Comparison of ENCODE assay signal across 15 cellular contexts in genomic region chr1:16608838-16609560, GRCh38. TPM values are rescaled to one million over a fixed set of nuclear protein-coding genes. Genes with fewer than 3 reads are reported as not detected.
DNase-seq lines count a peak whose midpoint lies in the region; ATAC-seq, FAIRE-seq and TF ChIP-seq lines count a peak whose summit lies in the region.
"Had no signal": no experiment of that assay in that cellular context is flagged by ENCODE, and none has a peak within 500 bp of the region (broad histone marks: within the 10 kb centered on the region; RNA-seq: fewer than 3 reads in every experiment).

No MANE protein-coding gene starts in this region.

- POLR2A ChIA-PET in activated CD8-positive, alpha-beta T cell treated with anti-CD3 and anti-CD28 coated beads, Interleukin-2, amount 10 ng/mL, durations not matched to agents 7 days and 5 days (lab: Charles Lee) = interaction anchor here (1.1 kb wide), 1 partner anchor 30 kb away, joined by 3 read pairs; no protein-coding TSS in a partner anchor
- POLR2A ChIA-PET in activated CD8-positive, alpha-beta T cell treated with anti-CD3 and anti-CD28 coated beads for 36 hours (lab: Charles Lee) = interaction anchor here (0.6 to 1.2 kb wide), 2 partner anchors 96 to 265 kb away, joined by 3 to 4 read pairs; no protein-coding TSS in a partner anchor
- POLR2A ChIA-PET in WTC11 (lab: Charles Lee) = no interaction called here

- H3K4me1 Mint-ChIP-seq in activated CD8-positive, alpha-beta T cell treated with anti-CD3 and anti-CD28 coated beads, Interleukin-2, amount 10 ng/mL, durations not matched to agents 7 days and 5 days (ENCODE audit: low read depth) = no peaks in the 10 kb centered on the region
- H3K4me1 Mint-ChIP-seq in activated CD8-positive, alpha-beta T cell treated with anti-CD3 and anti-CD28 coated beads for 36 hours (ENCODE audit: low read depth) = no peaks in the 10 kb centered on the region
- H3K4me1 Mint-ChIP-seq in WTC11 = no peaks in the 10 kb centered on the region
- no peaks in the 10 kb centered on the region for H3K4me1 Mint-ChIP-seq in type B pancreatic cell (ENCODE audit: unreplicated experiment)

- H3K27me3 Mint-ChIP-seq in activated CD8-positive, alpha-beta T cell treated with anti-CD3 and anti-CD28 coated beads, Interleukin-2, amount 10 ng/mL, durations not matched to agents 7 days and 5 days (ENCODE audit: low read depth) = no peaks in the 10 kb centered on the region
- no peaks in the 10 kb centered on the region for H3K27me3 Mint-ChIP-seq in activated CD8-positive, alpha-beta T cell treated with anti-CD3 and anti-CD28 coated beads for 36 hours
- H3K27me3 Mint-ChIP-seq in WTC11 (ENCODE audit: low read depth) (no peaks in the 10 kb centered on the region), type B pancreatic cell (no peaks in the 10 kb centered on the region)

- ATAC-seq in activated CD8-positive, alpha-beta T cell treated with anti-CD3 and anti-CD28 coated beads, Interleukin-2, amount 10 ng/mL, durations not matched to agents 7 days and 5 days = no peak
- ATAC-seq in activated CD8-positive, alpha-beta T cell treated with anti-CD3 and anti-CD28 coated beads for 36 hours = no peak
- ATAC-seq in WTC11 = no peak
- no peak for ATAC-seq in left lobe of liver

- no peaks in the 10 kb centered on the region for H3K9me3 Mint-ChIP-seq in activated CD8-positive, alpha-beta T cell treated with anti-CD3 and anti-CD28 coated beads, Interleukin-2, amount 10 ng/mL, durations not matched to agents 7 days and 5 days (ENCODE audit: insufficient read depth)
- H3K9me3 Mint-ChIP-seq in activated CD8-positive, alpha-beta T cell treated with anti-CD3 and anti-CD28 coated beads for 36 hours = no peaks in the 10 kb centered on the region
- H3K9me3 Mint-ChIP-seq in WTC11 (no peaks in the 10 kb centered on the region), type B pancreatic cell (no peaks in the 10 kb centered on the region)

- no peak overlapping the region for H3K27ac Mint-ChIP-seq in activated CD8-positive, alpha-beta T cell treated with anti-CD3 and anti-CD28 coated beads, Interleukin-2, amount 10 ng/mL, durations not matched to agents 7 days and 5 days
- H3K27ac Mint-ChIP-seq in activated CD8-positive, alpha-beta T cell treated with anti-CD3 and anti-CD28 coated beads for 36 hours = no peak overlapping the region
- no peak overlapping the region for H3K27ac Mint-ChIP-seq in WTC11
- H3K27ac Mint-ChIP-seq in type B pancreatic cell = no peak overlapping the region

- H3K36me3 Mint-ChIP-seq in activated CD8-positive, alpha-beta T cell treated with anti-CD3 and anti-CD28 coated beads, Interleukin-2, amount 10 ng/mL, durations not matched to agents 7 days and 5 days (ENCODE audit: low read depth) = no peaks in the 10 kb centered on the region
- H3K36me3 Mint-ChIP-seq in activated CD8-positive, alpha-beta T cell treated with anti-CD3 and anti-CD28 coated beads for 36 hours (ENCODE audit: low read depth) = no peaks in the 10 kb centered on the region
- H3K36me3 Mint-ChIP-seq in WTC11 (no peaks in the 10 kb centered on the region), type B pancreatic cell (no peaks in the 10 kb centered on the region)

- intact Hi-C loops in activated CD8-positive, alpha-beta T cell treated with anti-CD3 and anti-CD28 coated beads for 36 hours (cut with micrococcal nuclease) = no loop called here

- TF ChIP-seq CTCF in activated CD8-positive, alpha-beta T cell treated with anti-CD3 and anti-CD28 coated beads for 36 hours (IDR thresholded peaks at IDR 0.05) = no peak
- TF ChIP-seq CTCF in WTC11 (IDR thresholded peaks at IDR 0.05) = no peak
- no peak for TF ChIP-seq CTCF in type B pancreatic cell (conservative IDR thresholded peaks at IDR 0.05)

- H3K4me3 Mint-ChIP-seq in activated CD8-positive, alpha-beta T cell treated with anti-CD3 and anti-CD28 coated beads, Interleukin-2, amount 10 ng/mL, durations not matched to agents 7 days and 5 days = no peak overlapping the region
- H3K4me3 Mint-ChIP-seq in activated CD8-positive, alpha-beta T cell treated with anti-CD3 and anti-CD28 coated beads for 36 hours = no peak overlapping the region
- H3K4me3 Mint-ChIP-seq in WTC11 (no peak overlapping the region), type B pancreatic cell (no peak overlapping the region)

- peak; percentile 15 for DNase-seq in activated CD8-positive, alpha-beta T cell treated with anti-CD3 and anti-CD28 coated beads, Interleukin-2, amount 10 ng/mL, durations not matched to agents 7 days and 5 days
- DNase-seq in activated CD8-positive, alpha-beta T cell treated with anti-CD3 and anti-CD28 coated beads for 36 hours = no peak
- no peak for DNase-seq in WTC11 (ENCODE audit: low spot score)
- DNase-seq in left lobe of liver (ENCODE audit: low spot score) = peak; percentile 46
- DNase-seq in type B pancreatic cell (ENCODE audit: extremely low spot score, unreplicated experiment) = peak; percentile 68
- DNase-seq in NCI-H146 (lab: John Stamatoyannopoulos, UW) = no peak
- no peak for DNase-seq in hypothalamus (lab: John Stamatoyannopoulos, UW)
- DNase-seq in GM19239 (ENCODE audit: insufficient read length, low spot score) = no peak
- DNase-seq: DMS 273 treated with DMSO at 0.1 percent for 48 hours, NCI-H1436, NCI-H2029 treated with DMSO at 0.1 percent for 48 hours, NCI-H510A, NCI-H774 had no signal

- no peak for FAIRE-seq in GM19239 (lab: Jason Lieb, UNC)
- FAIRE-seq: A204.1, HTR-8/SVneo had no signal

- CTCF ChIA-PET in activated CD8-positive, alpha-beta T cell treated with anti-CD3 and anti-CD28 coated beads, Interleukin-2, amount 10 ng/mL, durations not matched to agents 7 days and 5 days (lab: Charles Lee) = interaction anchor here (0.7 to 2.7 kb wide), 3 partner anchors 9 to 16 kb away, joined by 3 to 14 read pairs (median 13); no protein-coding TSS in a partner anchor
- CTCF ChIA-PET in activated CD8-positive, alpha-beta T cell treated with anti-CD3 and anti-CD28 coated beads for 36 hours (lab: Charles Lee) = interaction anchor here (1.1 to 2.3 kb wide), 4 partner anchors 12 to 343 kb away, joined by 3 to 14 read pairs (median 6); no protein-coding TSS in a partner anchor
- CTCF ChIA-PET in WTC11 (lab: Charles Lee) = interaction anchor here (0.9 to 5.9 kb wide), 4 partner anchors 12 to 90 kb away, joined by 3 to 56 read pairs (median 6); no protein-coding TSS in a partner anchor

TF ChIP-seq in WTC11, 78 proteins besides CTCF, POLR2A, EP300 and RAD21:
- TF ChIP-seq ELF4 (CRISPR knock-in tag; IDR thresholded peaks at IDR 0.05; ENCODE audit: low read depth) = no peak
- no peak for TF ChIP-seq ZNF532 (CRISPR knock-in tag; IDR thresholded peaks at IDR 0.05; ENCODE audit: borderline replicate concordance)
- TF ChIP-seq ZNF121 (CRISPR knock-in tag; IDR thresholded peaks at IDR 0.05) = peak; percentile 86
- TF ChIP-seq RORB (CRISPR knock-in tag; IDR thresholded peaks at IDR 0.05) = no peak

RNA-seq across cellular contexts. Expression of gene NBPF1, which starts 4.4 kb away (rescaled TPM):
- total RNA-seq in activated CD8-positive, alpha-beta T cell treated with anti-CD3 and anti-CD28 coated beads, Interleukin-2, amount 10 ng/mL, durations not matched to agents 7 days and 5 days = 1 to 10 TPM; 1.5 to 2.2 TPM
- 1 to 10 TPM; 2.8 to 3.1 TPM for total RNA-seq in activated CD8-positive, alpha-beta T cell treated with anti-CD3 and anti-CD28 coated beads for 36 hours
- total RNA-seq in WTC11 (2021) (17.5 to 18.3 TPM (median 17.9 TPM) in 3 replicates), left lobe of liver (23.0 TPM), type B pancreatic cell (ENCODE audit: low replicate concordance) (39.1 and 97.5 TPM in 2 replicates)

RNA-seq across cellular contexts. Expression of gene RNU1-3, which starts 57.7 kb away (rescaled TPM):
- total RNA-seq in activated CD8-positive, alpha-beta T cell treated with anti-CD3 and anti-CD28 coated beads, Interleukin-2, amount 10 ng/mL, durations not matched to agents 7 days and 5 days = 1,000 to 10,000 TPM; 1,730 to 2,232 TPM
- total RNA-seq in activated CD8-positive, alpha-beta T cell treated with anti-CD3 and anti-CD28 coated beads for 36 hours = 1,000 to 10,000 TPM in 1 of 2 experiments, 100 to 1,000 TPM in 1; 820 to 1,043 TPM
- total RNA-seq in WTC11 (2021) = 1,028 to 1,267 TPM (median 1,197 TPM) in 3 replicates
- 1,159 TPM for total RNA-seq in left lobe of liver
- total RNA-seq in type B pancreatic cell (ENCODE audit: low replicate concordance) = 2,993 and 3,564 TPM in 2 replicates

Comparison
In these comparisons a context has a peak if more than half of its experiments do, and no peak if none do; other contexts are left out.
1. DNase-seq: peak in activated CD8-positive, alpha-beta T cell treated with anti-CD3 and anti-CD28 coated beads, Interleukin-2, amount 10 ng/mL, durations not matched to agents 7 days and 5 days (single experiment), left lobe of liver (single experiment) and type B pancreatic cell (single experiment); none in activated CD8-positive, alpha-beta T cell treated with anti-CD3 and anti-CD28 coated beads for 36 hours (single experiment), WTC11 (single experiment), NCI-H146 (single experiment), hypothalamus (0 of 51) and GM19239 (single experiment).